In genomic region chr13:34161829-34162544, GRCh38 we compare ENCODE assay signal across 8 cellular contexts.
DNase-seq lines count a peak whose midpoint lies in the region; ATAC-seq, FAIRE-seq and TF ChIP-seq lines count a peak whose summit lies in the region.

No MANE protein-coding gene starts in this region.

- CTCF ChIA-PET in endothelial cell of umbilical vein (lab: Charles Lee) = interaction anchor here (0.7 to 1.5 kb wide), 5 partner anchors 8 to 80 kb away, joined by 3 to 9 read pairs (median 3); no protein-coding TSS in a partner anchor

- H3K9me1 ChIP-seq in endothelial cell of umbilical vein (replicated peaks; ENCODE audit: control insufficient read depth, extremely low read depth, insufficient read depth, low read length) = no peaks in the 10 kb centered on the region

- H3K79me2 ChIP-seq in endothelial cell of umbilical vein (ENCODE audit: control insufficient read depth, insufficient read depth, low read length) = no peaks in the 10 kb centered on the region

- peak overlapping the region; percentile 94 for H2AFZ ChIP-seq in endothelial cell of umbilical vein (ENCODE audit: low read depth, low read length)

- TF ChIP-seq CTCF in endothelial cell of umbilical vein (IDR thresholded peaks at IDR 0.05; ENCODE audit: extremely low read depth in 1 of 2, insufficient read depth in 1 of 2, low read depth in 1 of 2, low read length in 2 of 2) = no peak
- no peak for TF ChIP-seq CTCF in pancreas (IDR thresholded peaks at IDR 0.05)

- H3K36me3 ChIP-seq in endothelial cell of umbilical vein (ENCODE audit: control insufficient read depth in 2 of 2, extremely low read depth in 1 of 2, insufficient read depth in 2 of 2, low read length in 2 of 2) (no peaks in the 10 kb centered on the region), pancreas (no peaks in the 10 kb centered on the region)

- H3K4me1 ChIP-seq in endothelial cell of umbilical vein (ENCODE audit: control insufficient read depth, extremely low read depth, insufficient read depth, low read length) (peaks cover 38% of the 10 kb centered on the region), pancreas (peaks cover 11 to 31% (median 22%) of the 10 kb centered on the region in 3 donors)

- H3K9ac ChIP-seq in endothelial cell of umbilical vein (replicated peaks; ENCODE audit: extremely low read depth, insufficient read depth, low read length) = peak overlapping the region; percentile 76

- dilution Hi-C loops in endothelial cell of umbilical vein (cut with MboI; ENCODE audit: extremely low pct_ligation_motif_present, low sequenced_read_pairs) = no loop called here

- BruUV-seq in endothelial cell of umbilical vein (replicated peaks; lab: Mats Ljungman, UMichigan) = no TSS peak

- no peak for TF ChIP-seq POLR2A in endothelial cell of umbilical vein (IDR thresholded peaks at IDR 0.05; ENCODE audit: low read depth, low read length)

- intact Hi-C loops in endothelial cell of umbilical vein (cut with micrococcal nuclease) = no loop called here
- intact Hi-C loops in pancreas (cut with DNase I) = no loop called here

- 14 to 24% methylated on average over 7 of the region's 7 CpGs for WGBS in pancreas, 2 donors

- H3K27me3 ChIP-seq in endothelial cell of umbilical vein (ENCODE audit: control insufficient read depth in 2 of 2, insufficient read depth in 2 of 2, low read length in 2 of 2) = no peaks in the 10 kb centered on the region
- no peaks in the 10 kb centered on the region for H3K27me3 ChIP-seq in pancreas

- H3K4me3 ChIP-seq in endothelial cell of umbilical vein (replicated peaks in 1 of 3; ENCODE audit: insufficient read depth in 1 of 3, low read depth in 1 of 3, low read length in 3 of 3) (peak overlapping the region in 1 of 3 experiments; percentile 41), pancreas (peak overlapping the region in 1 of 4 donors; percentile 8)

- DNase-seq in COR-L47 (lab: John Stamatoyannopoulos, UW) (peak; percentile 36), NCI-H345 (lab: John Stamatoyannopoulos, UW) (peak; percentile 69), endothelial cell of umbilical vein (ENCODE audit: low read depth, low spot score) (peak; percentile 89), pancreas (no peak), DMS79 treated with DMSO at 0.1 percent for 48 hours (lab: John Stamatoyannopoulos, UW) (no peak), NCI-H524 treated with DMSO at 0.1 percent for 48 hours (lab: John Stamatoyannopoulos, UW) (no peak)

- POLR2A ChIA-PET in endothelial cell of umbilical vein (lab: Charles Lee) = no interaction called here

- peak in 3 of 4 donors; percentile 33 to 58 (median 48) for ATAC-seq in pancreas
- no peak for ATAC-seq in HG02870 (IDR thresholded peaks at IDR 0.05; ENCODE audit: unreplicated experiment)
- no peak for ATAC-seq in HG02642 (IDR thresholded peaks at IDR 0.05; ENCODE audit: poor library complexity, unreplicated experiment)

- H3K27ac ChIP-seq in endothelial cell of umbilical vein (ENCODE audit: insufficient read depth, low read depth, low read length) (peak overlapping the region; percentile 95), pancreas (peak overlapping the region; percentile 0 to 70 (median 33))

- peak overlapping the region; percentile 95 for H3K4me2 ChIP-seq in endothelial cell of umbilical vein (ENCODE audit: insufficient read depth, low read length)

- H4K20me1 ChIP-seq in endothelial cell of umbilical vein (replicated peaks; ENCODE audit: control insufficient read depth, extremely low read depth, insufficient read depth, low read length) = no peaks in the 10 kb centered on the region

- FAIRE-seq in endothelial cell of umbilical vein (lab: Jason Lieb, UNC) = peak; percentile 84
- peak; percentile 80 for FAIRE-seq in pancreas (lab: Jason Lieb, UNC)

- no peaks in the 10 kb centered on the region for H3K9me3 ChIP-seq in endothelial cell of umbilical vein (replicated peaks; ENCODE audit: control insufficient read depth, insufficient read depth, low read length)
- no peaks in the 10 kb centered on the region for H3K9me3 ChIP-seq in pancreas

TF ChIP-seq in endothelial cell of umbilical vein, 7 proteins besides CTCF, POLR2A, EP300 and RAD21:
- TF ChIP-seq JUN (IDR thresholded peaks at IDR 0.05; ENCODE audit: borderline replicate concordance, insufficient read depth, insufficient read length, low read depth) (peak; percentile 34), FOS (IDR thresholded peaks at IDR 0.05; ENCODE audit: borderline replicate concordance, insufficient read depth, low read length) (peak; percentile 40), EZH2 (IDR thresholded peaks at IDR 0.05; ENCODE audit: borderline replicate concordance, low read depth, low read length, severe bottlenecking) (no peak)
TF ChIP-seq in endothelial cell of umbilical vein: peak in this region for 2.

Comparison
In these comparisons a context has a peak if more than half of its experiments do, and no peak if none do; other contexts are left out.
1. DNase-seq: peak in COR-L47 (single experiment), NCI-H345 (single experiment) and endothelial cell of umbilical vein (single experiment); none in pancreas (0 of 6), DMS79 treated with DMSO at 0.1 percent for 48 hours (single experiment) and NCI-H524 treated with DMSO at 0.1 percent for 48 hours (single experiment).
2. ATAC-seq: peak in pancreas (3 of 4); none in HG02870 (single experiment) and HG02642 (single experiment).